8 cellular contexts compared by ENCODE assay signal in genomic region chr2:211157856-211158463, GRCh38.
DNase-seq lines count a peak whose midpoint lies in the region; ATAC-seq and TF ChIP-seq lines count a peak whose summit lies in the region.

No MANE protein-coding gene starts in this region.

- intact Hi-C loops in dorsolateral prefrontal cortex (cut with DNase I) = loop anchor here in 1 of 2 donors (2.0 kb wide), 1 partner anchor 495 kb away; no protein-coding TSS in a partner anchor

- H3K27ac Mint-ChIP-seq in activated CD4-positive, alpha-beta T cell treated with anti-CD3 and anti-CD28 coated beads, Interleukin-2, amount 10 ng/mL, durations not matched to agents 7 days and 5 days = no peak overlapping the region

- DNase-seq in C1 segment of cervical spinal cord (lab: John Stamatoyannopoulos, UW) = peak in 10 of 14 donors; percentile 1 to 52 (median 14)
- DNase-seq in GM19240 (ENCODE audit: insufficient read length, low spot score) = peak; percentile 9
- peak; percentile 10 for DNase-seq in NCI-H524 treated with DMSO at 0.1 percent for 48 hours (lab: John Stamatoyannopoulos, UW)
- DNase-seq in activated CD4-positive, alpha-beta T cell treated with anti-CD3 and anti-CD28 coated beads, Interleukin-2, amount 10 ng/mL, durations not matched to agents 7 days and 5 days = peak; percentile 75
- peak; percentile 58 to 88 (median 75) for DNase-seq in dorsolateral prefrontal cortex
- DNase-seq in medulla oblongata (ENCODE audit: extremely low spot score) = peak; percentile 85
- peak; percentile 5 to 43 for DNase-seq in stimulated activated CD8-positive, alpha-beta memory T cell treated with anti-CD3 and anti-CD28 coated beads, Interleukin-2, amount 100 ng/mL, for 1 hour (ENCODE audit: low read depth in 2 of 2)

- CTCF ChIA-PET in activated CD4-positive, alpha-beta T cell treated with anti-CD3 and anti-CD28 coated beads, Interleukin-2, amount 10 ng/mL, durations not matched to agents 7 days and 5 days (lab: Charles Lee) = no interaction called here

- peak; percentile 59 to 96 (median 83) for TF ChIP-seq CTCF in dorsolateral prefrontal cortex (IDR thresholded peaks at IDR 0.05 in 54 of 56, conservative IDR thresholded peaks at IDR 0.05 in 2 of 56; ENCODE audit: low read depth in 1 of 56, partially characterized antibody in 56 of 56)

- POLR2A ChIA-PET in activated CD4-positive, alpha-beta T cell treated with anti-CD3 and anti-CD28 coated beads, Interleukin-2, amount 10 ng/mL, durations not matched to agents 7 days and 5 days (lab: Charles Lee) = no interaction called here

- no peak overlapping the region for H3K27ac ChIP-seq in dorsolateral prefrontal cortex

- no peaks in the 10 kb centered on the region for H3K4me1 Mint-ChIP-seq in activated CD4-positive, alpha-beta T cell treated with anti-CD3 and anti-CD28 coated beads, Interleukin-2, amount 10 ng/mL, durations not matched to agents 7 days and 5 days

- no peak overlapping the region for H3K4me3 Mint-ChIP-seq in activated CD4-positive, alpha-beta T cell treated with anti-CD3 and anti-CD28 coated beads, Interleukin-2, amount 10 ng/mL, durations not matched to agents 7 days and 5 days

- H3K36me3 Mint-ChIP-seq in activated CD4-positive, alpha-beta T cell treated with anti-CD3 and anti-CD28 coated beads, Interleukin-2, amount 10 ng/mL, durations not matched to agents 7 days and 5 days (ENCODE audit: low read depth) = no peaks in the 10 kb centered on the region

- H3K27me3 Mint-ChIP-seq in activated CD4-positive, alpha-beta T cell treated with anti-CD3 and anti-CD28 coated beads, Interleukin-2, amount 10 ng/mL, durations not matched to agents 7 days and 5 days = no peaks in the 10 kb centered on the region

- H3K4me3 ChIP-seq in dorsolateral prefrontal cortex = no peak overlapping the region

- H3K27me3 ChIP-seq in dorsolateral prefrontal cortex = peaks cover 0 to 2% (median 0%) of the 10 kb centered on the region in 45 donors

- ATAC-seq in HG03280 (IDR thresholded peaks at IDR 0.05; ENCODE audit: unreplicated experiment) = peak; percentile 100

- H3K9me3 Mint-ChIP-seq in activated CD4-positive, alpha-beta T cell treated with anti-CD3 and anti-CD28 coated beads, Interleukin-2, amount 10 ng/mL, durations not matched to agents 7 days and 5 days = no peaks in the 10 kb centered on the region

Comparison
In these comparisons a context has a peak if more than half of its experiments do, and no peak if none do; other contexts are left out.
1. DNase-seq: peak in every context shown above with its lines; median percentile 85 in medulla oblongata; 75 in activated CD4-positive, alpha-beta T cell treated with anti-CD3 and anti-CD28 coated beads, Interleukin-2, amount 10 ng/mL, durations not matched to agents 7 days and 5 days; 75 in dorsolateral prefrontal cortex; 24 in stimulated activated CD8-positive, alpha-beta memory T cell treated with anti-CD3 and anti-CD28 coated beads, Interleukin-2, amount 100 ng/mL, for 1 hour; 14 in C1 segment of cervical spinal cord; 10 in NCI-H524 treated with DMSO at 0.1 percent for 48 hours; 9 in GM19240.